Comparison of ENCODE assay signal across 18 cellular contexts in the genomic region with DNA sequence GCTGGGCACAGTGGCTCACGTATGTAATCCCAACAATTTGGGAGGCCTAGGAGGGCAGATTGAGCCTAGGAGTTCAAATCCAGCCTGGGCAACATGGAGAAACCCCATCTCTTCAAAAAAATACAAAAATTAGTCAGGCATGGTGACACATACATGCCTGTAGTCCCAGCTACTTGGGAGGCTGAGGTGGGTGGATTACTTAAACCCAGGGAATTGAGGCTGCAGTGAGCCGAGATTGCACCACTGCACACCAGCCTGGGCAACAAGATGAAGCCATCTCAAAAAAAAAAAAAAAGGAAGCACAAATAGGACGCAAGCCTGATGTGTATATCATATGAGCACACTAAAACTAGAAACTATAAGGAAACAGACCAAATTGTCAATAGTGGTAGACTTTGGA.
"Had no signal": no experiment of that assay in that cellular context is flagged by ENCODE, and none has a peak within 500 bp of the region (broad histone marks: within the 10 kb centered on the region; RNA-seq: fewer than 3 reads in every experiment).

No MANE protein-coding gene starts in this region.

- H3K27ac ChIP-seq: body of pancreas, heart right ventricle, left ventricle myocardium inferior, psoas muscle, tibial nerve had no signal

- H3K27me3 ChIP-seq: body of pancreas, heart right ventricle, tibial nerve had no signal

- DNase-seq: activated B cell treated with CpG ODN at 0.5 μM for 24 hours; activated CD4-positive, alpha-beta memory T cell treated with anti-CD3 and anti-CD28 coated beads for 36 hours; activated CD4-positive, alpha-beta T cell treated with anti-CD3 and anti-CD28 coated beads for 4 hours; activated naive CD4-positive, alpha-beta T cell; activated naive CD8-positive, alpha-beta T cell treated with anti-CD3 and anti-CD28 coated beads for 36 hours; activated T-cell treated with anti-CD3 and anti-CD28 coated beads for 4 hours; body of pancreas; central memory CD4-positive, alpha-beta T cell; heart right ventricle; kidney glomerular epithelial cell; left ventricle myocardium inferior; mammary epithelial cell; psoas muscle; right cardiac atrium; small intestine; stimulated activated CD4-positive, alpha-beta T cell treated with anti-CD3 and anti-CD28 coated beads, Interleukin-15, amount 100 ng/mL, for 24 hours; stimulated activated CD4-positive, alpha-beta T cell treated with anti-CD3 and anti-CD28 coated beads, Interleukin-2, amount 100 ng/mL, for 48 hours had no signal

- H3K4me1 ChIP-seq: body of pancreas, left ventricle myocardium inferior, psoas muscle, tibial nerve had no signal

- H3K9me3 ChIP-seq: body of pancreas, heart right ventricle, left ventricle myocardium inferior, psoas muscle, tibial nerve had no signal

- H3K4me3 ChIP-seq: body of pancreas, heart right ventricle, left ventricle myocardium inferior, psoas muscle, tibial nerve had no signal

- ATAC-seq: body of pancreas, heart right ventricle, psoas muscle, right cardiac atrium had no signal
